Comparison of ENCODE assay signal across 1 cellular context in genomic region chr20:34332262-34332920, GRCh38.
A peak's percentile ranks its signal among the peaks of the same experiment; 100 is the strongest.
TF ChIP-seq lines count a peak whose summit lies in the region.

No MANE protein-coding gene starts in this region.

TF ChIP-seq in HepG2, 621 proteins besides CTCF, POLR2A, EP300 and RAD21 (continued from another document):
- TF ChIP-seq ZBTB33 (CRISPR knock-in tag; IDR thresholded peaks at IDR 0.05), result peak; percentile 7; the same call in 1 of the 2 replicates
- 0 out of 2 replicates have a peak, but pooled peaks have one; percentile 35 for TF ChIP-seq ZNF776 (CRISPR knock-in tag; IDR thresholded peaks at IDR 0.05)
- 0 out of 2 replicates have a peak, but pooled peaks have one; percentile 33 for TF ChIP-seq ZNF235 (CRISPR knock-in tag; IDR thresholded peaks at IDR 0.05; ENCODE audit: borderline replicate concordance)
- no peak for TF ChIP-seq GPBP1L1 (CRISPR knock-in tag; IDR thresholded peaks at IDR 0.05)
- 0 out of 2 replicates have a peak, but pooled peaks have one; percentile 22 for TF ChIP-seq ZMYM2 (CRISPR knock-in tag; IDR thresholded peaks at IDR 0.05)
- TF ChIP-seq ZNF280B (CRISPR knock-in tag; IDR thresholded peaks at IDR 0.05; ENCODE audit: borderline replicate concordance), result 0 out of 2 replicates have a peak, but pooled peaks have one; percentile 18
- TF ChIP-seq ZKSCAN8 (CRISPR knock-in tag; IDR thresholded peaks at IDR 0.05; ENCODE audit: borderline replicate concordance), result no peak
